ENCODE assay signal across 17 cellular contexts in the genomic region with DNA sequence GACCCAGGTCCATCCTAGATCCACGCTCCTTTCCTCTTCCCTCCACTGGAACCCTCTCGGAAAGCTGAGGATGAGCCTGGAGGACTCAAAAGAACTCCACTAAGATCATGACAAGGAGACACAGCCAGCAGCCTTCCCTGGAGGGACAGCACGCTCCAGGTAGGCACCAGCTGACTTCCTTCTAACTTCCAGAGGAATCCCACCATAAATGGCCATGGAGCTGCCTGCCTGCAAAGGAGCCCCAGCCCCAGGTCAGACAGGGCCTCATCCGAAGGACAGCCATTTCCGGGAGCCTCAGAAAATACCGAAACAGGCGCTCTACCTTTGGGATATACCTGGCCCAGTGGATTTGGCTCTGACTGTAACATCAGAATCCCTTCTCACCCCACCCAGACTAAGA. TPM values are rescaled to one million over a fixed set of nuclear protein-coding genes. Genes with fewer than 3 reads are reported as not detected.
DNase-seq lines count a peak whose midpoint lies in the region; ATAC-seq, FAIRE-seq and TF ChIP-seq lines count a peak whose summit lies in the region.
"Had no signal": no experiment of that assay in that cellular context is flagged by ENCODE, and none has a peak within 500 bp of the region (broad histone marks: within the 10 kb centered on the region; RNA-seq: fewer than 3 reads in every experiment).

No MANE protein-coding gene starts in this region.

- H3K36me3 Mint-ChIP-seq in naive B cell: peaks cover 0 to 25% of the 10 kb centered on the region in 2 donors

- H3K36me3 ChIP-seq in heart right ventricle (peaks cover 0 to 69% (median 5%) of the 10 kb centered on the region in 9 donors), GM12878 (ENCODE audit: control insufficient read depth in 2 of 2, insufficient read depth in 2 of 2, low read length in 1 of 2) (peaks cover 2 to 20% of the 10 kb centered on the region in 2 experiments)

- no peaks in the 10 kb centered on the region for H3K27me3 Mint-ChIP-seq in naive B cell
- H3K27me3 Mint-ChIP-seq: progenitor cell of endocrine pancreas had no signal

- peaks cover 0 to 1% (median 0%) of the 10 kb centered on the region in 7 donors for H3K9me3 Mint-ChIP-seq in naive B cell
- H3K9me3 Mint-ChIP-seq: activated naive CD4-positive, alpha-beta T cell treated with anti-CD3 and anti-CD28 coated beads, Interleukin-2, amount 50 U/mL, for 72 hours; T-helper 2 cell treated with Interferon-gamma antibody and Interleukin-4, amounts not matched to agents 5 μg/mL and 100 μg/mL, for 36 hours had no signal

- SMC1A ChIA-PET in GM12878 (lab: Charles Lee; ENCODE audit: uncharacterized antibody, unreplicated experiment): interaction anchor here (0.9 to 5.5 kb wide), 8 partner anchors 11 to 578 kb away, joined by 3 to 36 read pairs (median 4); no protein-coding TSS in a partner anchor

- H3K9ac ChIP-seq in GM12878 (ENCODE audit: control insufficient read depth, insufficient read depth, low read length): 0 out of 2 replicates have a peak overlapping the region, but pooled peaks have one; percentile 10

- intact Hi-C loops in heart right ventricle (cut with DNase I): no loop called here
- intact Hi-C loops in Right ventricle myocardium superior (cut with DNase I): no loop called here
- intact Hi-C loops in GM12878 (cut with micrococcal nuclease; ENCODE audit: unreplicated experiment): loop anchor here (5.0 kb wide), 1 partner anchor 579 kb away; no protein-coding TSS in a partner anchor

- peaks cover 43% of the 10 kb centered on the region for H3K79me2 ChIP-seq in GM12878 (ENCODE audit: control insufficient read depth, insufficient read depth, low read length)

- H3K27ac Mint-ChIP-seq in naive B cell: peak overlapping the region in 2 of 6 donors; percentile 83 to 91
- H3K27ac Mint-ChIP-seq: activated naive CD4-positive, alpha-beta T cell treated with anti-CD3 and anti-CD28 coated beads, Interleukin-2, amount 50 U/mL, for 72 hours; progenitor cell of endocrine pancreas; T-helper 2 cell treated with Interferon-gamma antibody and Interleukin-4, amounts not matched to agents 5 μg/mL and 100 μg/mL, for 36 hours had no signal

- no peak for TF ChIP-seq POLR2A in GM12878 (IDR thresholded peaks at IDR 0.05; ENCODE audit: low read depth, low read length)

- H3K27me3 ChIP-seq in heart right ventricle (no peaks in the 10 kb centered on the region), GM12878 (replicated peaks in 1 of 2; ENCODE audit: control insufficient read depth in 2 of 2, insufficient read depth in 2 of 2, low read length in 1 of 2) (no peaks in the 10 kb centered on the region)

- in situ Hi-C loops in GM12878 (cut with MboI): no loop called here

- RAD21 ChIA-PET in GM12878 (lab: Charles Lee; ENCODE audit: unreplicated experiment): interaction anchor here (1.3 to 2.0 kb wide), 4 partner anchors 16 to 125 kb away, joined by 3 to 14 read pairs (median 6); partner anchors contain the start of gene ZNF672

- no peak for TF ChIP-seq EP300 in GM12878 (IDR thresholded peaks at IDR 0.05; ENCODE audit: borderline replicate concordance in 1 of 2, control insufficient read depth in 1 of 2, low read depth in 2 of 2, low read length in 2 of 2)

- H3K4me1 Mint-ChIP-seq in naive B cell: peaks cover 66 to 92% (median 91%) of the 10 kb centered on the region in 3 donors

- TF ChIP-seq CTCF in heart right ventricle (IDR thresholded peaks at IDR 0.05) (no peak), GM12878 (IDR thresholded peaks at IDR 0.05 in 2 of 3, conservative IDR thresholded peaks at IDR 0.05 in 1 of 3; ENCODE audit: control insufficient read depth in 2 of 3, extremely low read depth in 1 of 3, insufficient read depth in 1 of 3, low read depth in 3 of 3, low read length in 3 of 3) (no peak)

- H3K27ac ChIP-seq in heart right ventricle (peak overlapping the region in 7 of 10 donors; percentile 7 to 91 (median 53)), GM12878 (ENCODE audit: control insufficient read depth, insufficient read depth) (peak overlapping the region; percentile 7)

- H3K9me3 ChIP-seq in heart right ventricle: no peaks in the 10 kb centered on the region
- H3K9me3 ChIP-seq in GM12878 (replicated peaks; ENCODE audit: control insufficient read depth, insufficient read depth, low read length): no peaks in the 10 kb centered on the region

- ATAC-seq in heart right ventricle (no peak), Right ventricle myocardium superior (ENCODE audit: poor library complexity) (no peak), GM12878 (no peak), naive B cell (ENCODE audit: low read depth in 2 of 2) (no peak), GM19023 (IDR thresholded peaks at IDR 0.05; ENCODE audit: unreplicated experiment) (no peak)
- ATAC-seq: activated naive CD4-positive, alpha-beta T cell treated with anti-CD3 and anti-CD28 coated beads, Interleukin-2, amount 50 U/mL, for 72 hours; K562 had no signal

- H2AFZ ChIP-seq in GM12878 (ENCODE audit: control insufficient read depth, low read depth, low read length): no peak overlapping the region

- POLR2A ChIA-PET in GM12878 (lab: Charles Lee): interaction anchor here (2.2 kb wide), 2 partner anchors 17 kb away, joined by 8 to 17 read pairs; partner anchors contain the start of gene ZNF672

- peak overlapping the region; percentile 97 for H3K4me2 ChIP-seq in GM12878 (ENCODE audit: control insufficient read depth, insufficient read depth)

- CTCF ChIA-PET in GM12878 (lab: Yijun Ruan, JAX): interaction anchor here (0.9 to 2.2 kb wide), 8 partner anchors 15 to 578 kb away, joined by 3 to 11 read pairs (median 4); partner anchors contain the start of genes ZNF672 and ZNF692

- DNase-seq in heart right ventricle (no peak), Right ventricle myocardium superior (no peak), GM12878 (ENCODE audit: low read depth, low spot score) (no peak), naive B cell (no peak), SHP77 treated with DMSO at 0.1 percent for 48 hours (lab: John Stamatoyannopoulos, UW) (no peak), inferior parietal cortex (ENCODE audit: extremely low spot score) (no peak)
- no peak for DNase-seq in activated naive CD4-positive, alpha-beta T cell (lab: John Stamatoyannopoulos, UW)
- DNase-seq: C1 segment of cervical spinal cord, midbrain, NCI-H69 had no signal

- 94 to 96% methylated on average over 7 of the region's 7 CpGs for WGBS in heart right ventricle, 2 donors
- WGBS in GM12878 (ENCODE audit: insufficient coverage, insufficient replicate concordance, low lambda C conversion rate, missing lambda C conversion rate): 98% methylated on average over 7 of the region's 7 CpGs

- H3K4me1 ChIP-seq in heart right ventricle: peaks cover 19 to 85% (median 68%) of the 10 kb centered on the region in 9 donors
- H3K4me1 ChIP-seq in GM12878 (ENCODE audit: control insufficient read depth, insufficient read depth, low read length): peaks cover 22% of the 10 kb centered on the region

- FAIRE-seq in GM12878 (lab: Jason Lieb, UNC): no peak
- FAIRE-seq: colon, GM19239, K562 had no signal

- no peak for TF ChIP-seq RAD21 in GM12878 (IDR thresholded peaks at IDR 0.05; ENCODE audit: insufficient read depth, low read depth, low read length)

- peak overlapping the region in 5 of 8 donors; percentile 8 to 89 (median 18) for H3K4me3 Mint-ChIP-seq in naive B cell
- H3K4me3 Mint-ChIP-seq: T-helper 2 cell treated with Interferon-gamma antibody and Interleukin-4, amounts not matched to agents 5 μg/mL and 100 μg/mL, for 36 hours had no signal

- no TSS peak for BruUV-seq in GM12878 (replicated peaks; lab: Mats Ljungman, UMichigan)

- no peak overlapping the region for H3K4me3 ChIP-seq in heart right ventricle
- H3K4me3 ChIP-seq in GM12878: peak overlapping the region; percentile 67; the same call in 1 of the 2 replicates
- H3K4me3 ChIP-seq: K562 had no signal

- no peaks in the 10 kb centered on the region; the same call in 1 of the 2 replicates for H4K20me1 ChIP-seq in GM12878 (ENCODE audit: control insufficient read depth, insufficient read depth)

RNA-seq across cellular contexts. Expression of gene SH3BP5L, which starts 4.1 kb away (rescaled TPM):
- total RNA-seq in heart right ventricle (10 to 100 TPM; 14.9 to 26.2 (median 18.0) TPM), Right ventricle myocardium superior (19.8 TPM), GM12878 (2014; rRNA removed) (14.3 and 16.7 TPM in 2 replicates), GM12878 (2014; rRNA removed; fragmentation: Illumina TruSeq; extraction: Trizol) (9.6 and 10.4 TPM in 2 replicates), GM12878 (2021) (16.8 and 19.1 TPM in 2 replicates)
- polyA plus RNA-seq in heart right ventricle (10 to 100 TPM; 19.2 to 30.5 TPM), GM12878 (2011; rRNA removed) (15.4 and 22.8 TPM in 2 replicates), GM12878 (2014; fragmentation: Illumina TruSeq; extraction: Trizol) (6.5 and 11.4 TPM in 2 replicates), GM12878 (2014; fragmentation: Nextera tagmentation; extraction: Ambion mirVana) (1 to 10 TPM; 1.1 to 1.6 TPM), GM12878 (2014; rRNA removed) (16.1 and 17.4 TPM in 2 replicates), GM12878 (2016; fragmentation: Nextera tagmentation; extraction: Ambion mirVana) (1 to 10 TPM; 2.1 TPM), naive B cell (ENCODE audit: low read depth in 6 of 6) (1 to 10 TPM; 1.5 to 5.3 (median 2.8) TPM)
- 40.1 and 48.2 TPM in 2 replicates for total RNA-seq in GM12878 (2013; cell fraction: nucleolus; rRNA removed)
- polyA plus RNA-seq in GM12878 (2011; ENCODE audit: low read depth): 4.1 TPM
- 27.9 and 32.8 TPM in 2 replicates for polyA plus RNA-seq in GM12878 (2011; cell fraction: cytosol; rRNA removed)
- 68.4 and 69.3 TPM in 2 replicates for polyA plus RNA-seq in GM12878 (2011; cell fraction: nucleus; rRNA removed)
- 6.9 and 9.9 TPM in 2 replicates for polyA plus RNA-seq in GM12878 (2012)
- polyA minus RNA-seq in GM12878 (2011; rRNA and poly(A)+ RNA removed): 21.9 and 25.0 TPM in 2 replicates
- 5.5 and 7.5 TPM in 2 replicates for polyA minus RNA-seq in GM12878 (2011; cell fraction: cytosol; rRNA and poly(A)+ RNA removed)
- polyA minus RNA-seq in GM12878 (2011; cell fraction: nucleus; rRNA and poly(A)+ RNA removed): 22.6 and 39.8 TPM in 2 replicates

RNA-seq across cellular contexts. Expression of gene ZNF672, which starts 16.4 kb away (rescaled TPM):
- total RNA-seq in heart right ventricle: 10 to 100 TPM; 31.9 to 44.4 (median 37.3) TPM
- polyA plus RNA-seq in heart right ventricle: 10 to 100 TPM; 16.1 to 36.1 TPM
- total RNA-seq in Right ventricle myocardium superior: 41.7 TPM
- total RNA-seq in GM12878 (2013; cell fraction: nucleolus; rRNA removed): 39.8 and 45.8 TPM in 2 replicates
- total RNA-seq in GM12878 (2014; rRNA removed): 37.9 and 43.5 TPM in 2 replicates
- total RNA-seq in GM12878 (2014; rRNA removed; fragmentation: Illumina TruSeq; extraction: Trizol): 13.9 and 14.1 TPM in 2 replicates
- total RNA-seq in GM12878 (2021): 48.6 and 51.3 TPM in 2 replicates
- 14.2 TPM for polyA plus RNA-seq in GM12878 (2011; ENCODE audit: low read depth)
- 33.7 and 48.7 TPM in 2 replicates for polyA plus RNA-seq in GM12878 (2011; rRNA removed)
- 66.9 and 77.2 TPM in 2 replicates for polyA plus RNA-seq in GM12878 (2011; cell fraction: cytosol; rRNA removed)
- 66.8 and 67.5 TPM in 2 replicates for polyA plus RNA-seq in GM12878 (2011; cell fraction: nucleus; rRNA removed)
- polyA plus RNA-seq in GM12878 (2012): 20.5 and 27.5 TPM in 2 replicates
- 13.6 and 17.2 TPM in 2 replicates for polyA plus RNA-seq in GM12878 (2014; fragmentation: Illumina TruSeq; extraction: Trizol)
- polyA plus RNA-seq in GM12878 (2014; fragmentation: Nextera tagmentation; extraction: Ambion mirVana): 1 to 10 TPM; 2.9 to 5.2 TPM
- polyA plus RNA-seq in GM12878 (2014; rRNA removed): 39.4 and 45.6 TPM in 2 replicates
- 10 to 100 TPM; 40.2 to 41.7 TPM for polyA plus RNA-seq in GM12878 (2016; fragmentation: Nextera tagmentation; extraction: Ambion mirVana)
- polyA minus RNA-seq in GM12878 (2011; rRNA and poly(A)+ RNA removed): 54.7 and 63.1 TPM in 2 replicates
- 24.5 and 27.1 TPM in 2 replicates for polyA minus RNA-seq in GM12878 (2011; cell fraction: cytosol; rRNA and poly(A)+ RNA removed)
- 27.1 and 47.3 TPM in 2 replicates for polyA minus RNA-seq in GM12878 (2011; cell fraction: nucleus; rRNA and poly(A)+ RNA removed)
- polyA plus RNA-seq in naive B cell (ENCODE audit: low read depth in 6 of 6): 10 to 100 TPM; 31.7 to 61.5 (median 41.1) TPM

RNA-seq across cellular contexts. Expression of gene ZNF692, which starts 37.2 kb away (rescaled TPM):
- total RNA-seq in heart right ventricle: 10 to 100 TPM in 9 of 10 donors, 1 to 10 TPM in 1; 7.1 to 26.5 (median 11.8) TPM
- polyA plus RNA-seq in heart right ventricle: 100 to 1,000 TPM in 1 of 2 donors, 10 to 100 TPM in 1; 23.0 to 102 TPM
- 20.4 TPM for total RNA-seq in Right ventricle myocardium superior
- total RNA-seq in GM12878 (2013; cell fraction: nucleolus; rRNA removed): 143 and 171 TPM in 2 replicates
- total RNA-seq in GM12878 (2014; rRNA removed): 31.7 and 33.0 TPM in 2 replicates
- 19.5 and 20.6 TPM in 2 replicates for total RNA-seq in GM12878 (2014; rRNA removed; fragmentation: Illumina TruSeq; extraction: Trizol)
- 41.3 and 45.3 TPM in 2 replicates for total RNA-seq in GM12878 (2021)
- 16.5 TPM for polyA plus RNA-seq in GM12878 (2011; ENCODE audit: low read depth)
- polyA plus RNA-seq in GM12878 (2011; rRNA removed): 39.8 and 56.1 TPM in 2 replicates
- 67.6 and 94.1 TPM in 2 replicates for polyA plus RNA-seq in GM12878 (2011; cell fraction: cytosol; rRNA removed)
- 705 and 770 TPM in 2 replicates for polyA plus RNA-seq in GM12878 (2011; cell fraction: nucleus; rRNA removed)
- polyA plus RNA-seq in GM12878 (2012): 30.1 and 49.9 TPM in 2 replicates
- polyA plus RNA-seq in GM12878 (2014; fragmentation: Illumina TruSeq; extraction: Trizol): 20.1 and 28.9 TPM in 2 replicates
- 10 to 100 TPM in 1 of 2 experiments, 1 to 10 TPM in 1; 5.3 to 18.5 TPM for polyA plus RNA-seq in GM12878 (2014; fragmentation: Nextera tagmentation; extraction: Ambion mirVana)
- 76.6 and 85.1 TPM in 2 replicates for polyA plus RNA-seq in GM12878 (2014; rRNA removed)
- polyA plus RNA-seq in GM12878 (2016; fragmentation: Nextera tagmentation; extraction: Ambion mirVana): 10 to 100 TPM; 40.8 to 41.6 TPM
- polyA minus RNA-seq in GM12878 (2011; rRNA and poly(A)+ RNA removed): 14.0 and 24.7 TPM in 2 replicates
- 11.0 and 11.6 TPM in 2 replicates for polyA minus RNA-seq in GM12878 (2011; cell fraction: cytosol; rRNA and poly(A)+ RNA removed)
- polyA minus RNA-seq in GM12878 (2011; cell fraction: nucleus; rRNA and poly(A)+ RNA removed): 50.4 and 75.1 TPM in 2 replicates
- 10 to 100 TPM in 1 of 6 donors, 1 to 10 TPM in 5; 3.1 to 16.1 (median 8.4) TPM for polyA plus RNA-seq in naive B cell (ENCODE audit: low read depth in 6 of 6)
